ENCODE assay signal across 9 cellular contexts in genomic region chr17:9371019-9371418, GRCh38.
DNase-seq lines count a peak whose midpoint lies in the region; ATAC-seq and TF ChIP-seq lines count a peak whose summit lies in the region.
"Had no signal": no experiment of that assay in that cellular context is flagged by ENCODE, and none has a peak within 500 bp of the region (broad histone marks: within the 10 kb centered on the region; RNA-seq: fewer than 3 reads in every experiment).

No MANE protein-coding gene starts in this region.

- H3K9me3 ChIP-seq in lower lobe of right lung = no peaks in the 10 kb centered on the region

- H3K36me3 ChIP-seq in lower lobe of right lung = no peaks in the 10 kb centered on the region

- ATAC-seq in SK-N-SH treated with all-trans-retinoic acid at 6 μM for 48 hours (peak; percentile 89), lower lobe of right lung (peak; percentile 72 to 94), HG03378 (IDR thresholded peaks at IDR 0.05; ENCODE audit: unreplicated experiment) (no peak), HG02970 (IDR thresholded peaks at IDR 0.05; ENCODE audit: low FRiP score, unreplicated experiment) (no peak)
- ATAC-seq: left colon had no signal

- no peaks in the 10 kb centered on the region for H3K27me3 ChIP-seq in lower lobe of right lung (ENCODE audit: low read depth)

- no peaks in the 10 kb centered on the region for H3K4me1 ChIP-seq in lower lobe of right lung

- H3K27ac ChIP-seq in lower lobe of right lung = no peak overlapping the region

- H3K4me3 ChIP-seq in lower lobe of right lung = no peak overlapping the region

- in situ Hi-C loops in Caki2 (cut with HindIII; ENCODE audit: low pct_unique_long_range_greater_than_20kb, low sequenced_read_pairs) = no loop called here

- no peak for TF ChIP-seq CTCF in lower lobe of right lung (IDR thresholded peaks at IDR 0.05)

- DNase-seq in Caki2 (ENCODE audit: low read depth) = peak; percentile 87
- peak; percentile 78 for DNase-seq in M059J (ENCODE audit: low read depth)
- DNase-seq in lower lobe of right lung = no peak
- DNase-seq in activated naive CD4-positive, alpha-beta T cell treated with Interleukin-2 at 50 U/mL for 16 hours = no peak
- no peak for DNase-seq in activated naive CD4-positive, alpha-beta T cell treated with anti-CD3 and anti-CD28 coated beads, Interleukin-2, amount 50 U/mL, for 16 hours
- DNase-seq: left colon had no signal

- intact Hi-C loops in lower lobe of right lung (cut with DNase I) = no loop called here

TF ChIP-seq in SK-N-SH treated with all-trans-retinoic acid at 6 μM for 48 hours, 23 proteins besides CTCF, POLR2A, EP300 and RAD21:
- TF ChIP-seq ARNTL (CRISPR knock-in tag; IDR thresholded peaks at IDR 0.05; ENCODE audit: borderline replicate concordance, low read depth) = no peak
- no peak for TF ChIP-seq ZC3H10 (CRISPR knock-in tag; IDR thresholded peaks at IDR 0.05)
- TF ChIP-seq ZFP30 (CRISPR knock-in tag; IDR thresholded peaks at IDR 0.05) = no peak
- no peak for TF ChIP-seq ZNF565 (CRISPR knock-in tag; conservative IDR thresholded peaks at IDR 0.05; ENCODE audit: low read depth)
- TF ChIP-seq ISL1 (CRISPR knock-in tag; IDR thresholded peaks at IDR 0.05) = 0 out of 2 replicates have a peak, but pooled peaks have one; percentile 12
- no peak for TF ChIP-seq BACH2 (CRISPR knock-in tag; IDR thresholded peaks at IDR 0.05; ENCODE audit: borderline replicate concordance)
- TF ChIP-seq, protein P1, sequence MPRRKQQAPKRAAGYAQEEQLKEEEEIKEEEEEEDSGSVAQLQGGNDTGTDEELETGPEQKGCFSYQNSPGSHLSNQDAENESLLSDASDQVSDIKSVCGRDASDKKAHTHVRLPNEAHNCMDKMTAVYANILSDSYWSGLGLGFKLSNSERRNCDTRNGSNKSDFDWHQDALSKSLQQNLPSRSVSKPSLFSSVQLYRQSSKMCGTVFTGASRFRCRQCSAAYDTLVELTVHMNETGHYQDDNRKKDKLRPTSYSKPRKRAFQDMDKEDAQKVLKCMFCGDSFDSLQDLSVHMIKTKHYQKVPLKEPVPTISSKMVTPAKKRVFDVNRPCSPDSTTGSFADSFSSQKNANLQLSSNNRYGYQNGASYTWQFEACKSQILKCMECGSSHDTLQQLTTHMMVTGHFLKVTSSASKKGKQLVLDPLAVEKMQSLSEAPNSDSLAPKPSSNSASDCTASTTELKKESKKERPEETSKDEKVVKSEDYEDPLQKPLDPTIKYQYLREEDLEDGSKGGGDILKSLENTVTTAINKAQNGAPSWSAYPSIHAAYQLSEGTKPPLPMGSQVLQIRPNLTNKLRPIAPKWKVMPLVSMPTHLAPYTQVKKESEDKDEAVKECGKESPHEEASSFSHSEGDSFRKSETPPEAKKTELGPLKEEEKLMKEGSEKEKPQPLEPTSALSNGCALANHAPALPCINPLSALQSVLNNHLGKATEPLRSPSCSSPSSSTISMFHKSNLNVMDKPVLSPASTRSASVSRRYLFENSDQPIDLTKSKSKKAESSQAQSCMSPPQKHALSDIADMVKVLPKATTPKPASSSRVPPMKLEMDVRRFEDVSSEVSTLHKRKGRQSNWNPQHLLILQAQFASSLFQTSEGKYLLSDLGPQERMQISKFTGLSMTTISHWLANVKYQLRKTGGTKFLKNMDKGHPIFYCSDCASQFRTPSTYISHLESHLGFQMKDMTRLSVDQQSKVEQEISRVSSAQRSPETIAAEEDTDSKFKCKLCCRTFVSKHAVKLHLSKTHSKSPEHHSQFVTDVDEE (CRISPR knock-in tag; IDR thresholded peaks at IDR 0.05) = no peak
- TF ChIP-seq ZNF8 (CRISPR knock-in tag; IDR thresholded peaks at IDR 0.05) = no peak
- no peak for TF ChIP-seq ZNF70 (CRISPR knock-in tag; IDR thresholded peaks at IDR 0.05)

Comparison
In these comparisons a context has a peak if more than half of its experiments do, and no peak if none do; other contexts are left out.
1. DNase-seq: peak in Caki2 (single experiment) and M059J (single experiment); none in lower lobe of right lung (single experiment), activated naive CD4-positive, alpha-beta T cell treated with Interleukin-2 at 50 U/mL for 16 hours (single experiment) and activated naive CD4-positive, alpha-beta T cell treated with anti-CD3 and anti-CD28 coated beads, Interleukin-2, amount 50 U/mL, for 16 hours (single experiment).
2. ATAC-seq: peak in SK-N-SH treated with all-trans-retinoic acid at 6 μM for 48 hours (single experiment) and lower lobe of right lung (2 of 2); none in HG03378 (single experiment) and HG02970 (single experiment).